In genomic region chr2:127641133-127641532, GRCh38 we compare ENCODE assay signal across 17 cellular contexts. TPM values are rescaled to one million over a fixed set of nuclear protein-coding genes. Genes with fewer than 3 reads are reported as not detected.
DNase-seq lines count a peak whose midpoint lies in the region; ATAC-seq and TF ChIP-seq lines count a peak whose summit lies in the region.
"Had no signal": no experiment of that assay in that cellular context is flagged by ENCODE, and none has a peak within 500 bp of the region (broad histone marks: within the 10 kb centered on the region; RNA-seq: fewer than 3 reads in every experiment).

No MANE protein-coding gene starts in this region.

- peak overlapping the region; percentile 36 for H3K4me3 Mint-ChIP-seq in activated CD8-positive, alpha-beta memory T cell treated with anti-CD3 and anti-CD28 coated beads, Interleukin-2, amount 10 ng/mL, durations not matched to agents 7 days and 5 days
- H3K4me3 Mint-ChIP-seq in activated naive CD4-positive, alpha-beta T cell treated with anti-CD3 and anti-CD28 coated beads, Interleukin-2, amount 10 ng/mL, durations not matched to agents 7 days and 5 days = peak overlapping the region; percentile 75
- H3K4me3 Mint-ChIP-seq: type B pancreatic cell had no signal

- no peak for TF ChIP-seq CTCF in HEK293 (tag by site-specific recombination; IDR thresholded peaks at IDR 0.05)

- no peak overlapping the region for H4K91ac ChIP-seq in neuronal stem cell (ENCODE audit: low read depth, low read length, poor library complexity)

- no peaks in the 10 kb centered on the region for H3K79me1 ChIP-seq in neuronal stem cell (ENCODE audit: low read depth, low read length)

- H3K4me2 ChIP-seq in neuronal stem cell (ENCODE audit: insufficient read depth, low read length, poor library complexity, severe bottlenecking) = no peak overlapping the region

- no peak overlapping the region for H3K14ac ChIP-seq in neuronal stem cell (ENCODE audit: low read length)

- H3K27me3 Mint-ChIP-seq in activated CD8-positive, alpha-beta memory T cell treated with anti-CD3 and anti-CD28 coated beads, Interleukin-2, amount 10 ng/mL, durations not matched to agents 7 days and 5 days = no peaks in the 10 kb centered on the region
- H3K27me3 Mint-ChIP-seq in activated naive CD4-positive, alpha-beta T cell treated with anti-CD3 and anti-CD28 coated beads, Interleukin-2, amount 10 ng/mL, durations not matched to agents 7 days and 5 days = peaks cover 4% of the 10 kb centered on the region
- H3K27me3 Mint-ChIP-seq: type B pancreatic cell had no signal

- DNase-seq in activated CD8-positive, alpha-beta memory T cell treated with anti-CD3 and anti-CD28 coated beads, Interleukin-2, amount 10 ng/mL, durations not matched to agents 7 days and 5 days = no peak
- no peak for DNase-seq in activated CD8-positive, alpha-beta memory T cell treated with anti-CD3 and anti-CD28 coated beads for 24 hours
- DNase-seq in activated naive CD4-positive, alpha-beta T cell treated with anti-CD3 and anti-CD28 coated beads, Interleukin-2, amount 10 ng/mL, durations not matched to agents 7 days and 5 days = no peak
- DNase-seq in neuronal stem cell (ENCODE audit: low spot score) (no peak), retina (no peak), hippocampal formation (lab: John Stamatoyannopoulos, UW) (no peak)
- DNase-seq: Caco-2; cortex of kidney; GF-D8; MV-4-11; NCI-H2081; stimulated activated CD4-positive, alpha-beta T cell treated with anti-CD3 and anti-CD28 coated beads, Interleukin-4, amount 100 ng/mL, for 4 hours had no signal

- no peak overlapping the region for H3K23ac ChIP-seq in neuronal stem cell (ENCODE audit: low read depth, low read length, poor library complexity)

- H2BK15ac ChIP-seq in neuronal stem cell (ENCODE audit: low read length) = peak overlapping the region; percentile 80

- H3K4me3 ChIP-seq in HEK293 (ENCODE audit: low read depth, low read length) = no peak overlapping the region
- no peak overlapping the region for H3K4me3 ChIP-seq in neuronal stem cell (ENCODE audit: low read length in 2 of 2)

- H3K27me3 ChIP-seq in neuronal stem cell (ENCODE audit: control insufficient read depth in 3 of 3, insufficient read depth in 3 of 3, low read depth in 1 of 3, low read length in 3 of 3) = peaks cover 0 to 2% (median 0%) of the 10 kb centered on the region in 3 experiments

- no peak overlapping the region for H2AFZ ChIP-seq in neuronal stem cell (ENCODE audit: low read length)

- no peak for ATAC-seq in activated CD8-positive, alpha-beta memory T cell treated with anti-CD3 and anti-CD28 coated beads, Interleukin-2, amount 10 ng/mL, durations not matched to agents 7 days and 5 days
- ATAC-seq in HG02678 (IDR thresholded peaks at IDR 0.05; ENCODE audit: unreplicated experiment) = no peak

- peak overlapping the region; percentile 73 for H3K18ac ChIP-seq in neuronal stem cell (ENCODE audit: low read length)

- H2BK12ac ChIP-seq in neuronal stem cell (ENCODE audit: low read length) = no peak overlapping the region

- no peak overlapping the region for H3K9ac ChIP-seq in neuronal stem cell (ENCODE audit: low read depth, low read length, poor library complexity)

- H3K27ac ChIP-seq in HEK293 (ENCODE audit: extremely low read depth, low read depth, low read length) (no peak overlapping the region), neuronal stem cell (replicated peaks; ENCODE audit: low read length) (no peak overlapping the region)
- H3K27ac ChIP-seq: epithelial cell of prostate had no signal

- peaks cover 18% of the 10 kb centered on the region for H3K4me1 Mint-ChIP-seq in activated CD8-positive, alpha-beta memory T cell treated with anti-CD3 and anti-CD28 coated beads, Interleukin-2, amount 10 ng/mL, durations not matched to agents 7 days and 5 days
- H3K4me1 Mint-ChIP-seq in activated naive CD4-positive, alpha-beta T cell treated with anti-CD3 and anti-CD28 coated beads, Interleukin-2, amount 10 ng/mL, durations not matched to agents 7 days and 5 days = peaks cover 65% of the 10 kb centered on the region

- POLR2A ChIA-PET in HEK293 (lab: Yijun Ruan, JAX) = no interaction called here

- no peaks in the 10 kb centered on the region for H3K9me3 ChIP-seq in HEK293 (ENCODE audit: control insufficient read depth, insufficient read depth, low read depth, low read length)
- no peaks in the 10 kb centered on the region for H3K9me3 ChIP-seq in neuronal stem cell (replicated peaks in 1 of 2; ENCODE audit: control insufficient read depth in 2 of 2, insufficient read depth in 1 of 2, low read depth in 1 of 2, low read length in 2 of 2)
- H3K9me3 ChIP-seq: Caco-2 had no signal

- H3K4me1 ChIP-seq in HEK293 (ENCODE audit: control insufficient read depth, insufficient read depth, low read length) (peaks cover 2% of the 10 kb centered on the region; the same call in 1 of the 2 replicates), neuronal stem cell (ENCODE audit: control insufficient read depth in 2 of 2, insufficient read depth in 1 of 2, low read depth in 1 of 2, low read length in 2 of 2) (peaks cover 20 to 25% of the 10 kb centered on the region in 2 donors)

- H4K8ac ChIP-seq in neuronal stem cell (ENCODE audit: low read depth, low read length) = no peak overlapping the region

- H3K36me3 ChIP-seq in HEK293 (ENCODE audit: control insufficient read depth in 2 of 2, insufficient read depth in 1 of 2, low read length in 2 of 2) = no peaks in the 10 kb centered on the region
- H3K36me3 ChIP-seq in neuronal stem cell (replicated peaks in 1 of 2; ENCODE audit: control insufficient read depth in 2 of 2, insufficient read depth in 2 of 2, low read length in 2 of 2) = no peaks in the 10 kb centered on the region

- no peak overlapping the region for H2BK5ac ChIP-seq in neuronal stem cell (ENCODE audit: low read length)

- H3K9me3 Mint-ChIP-seq in activated CD8-positive, alpha-beta memory T cell treated with anti-CD3 and anti-CD28 coated beads, Interleukin-2, amount 10 ng/mL, durations not matched to agents 7 days and 5 days (ENCODE audit: low read depth) = no peaks in the 10 kb centered on the region
- H3K9me3 Mint-ChIP-seq in activated naive CD4-positive, alpha-beta T cell treated with anti-CD3 and anti-CD28 coated beads, Interleukin-2, amount 10 ng/mL, durations not matched to agents 7 days and 5 days = no peaks in the 10 kb centered on the region
- H3K9me3 Mint-ChIP-seq: type B pancreatic cell had no signal

- H3K27ac Mint-ChIP-seq in activated CD8-positive, alpha-beta memory T cell treated with anti-CD3 and anti-CD28 coated beads, Interleukin-2, amount 10 ng/mL, durations not matched to agents 7 days and 5 days = no peak overlapping the region
- H3K27ac Mint-ChIP-seq in activated naive CD4-positive, alpha-beta T cell treated with anti-CD3 and anti-CD28 coated beads, Interleukin-2, amount 10 ng/mL, durations not matched to agents 7 days and 5 days = peak overlapping the region; percentile 86
- H3K27ac Mint-ChIP-seq: type B pancreatic cell had no signal

- H2AK5ac ChIP-seq in neuronal stem cell (ENCODE audit: low read depth, low read length) = peak overlapping the region; percentile 89

- peak overlapping the region; percentile 38 for H2BK120ac ChIP-seq in neuronal stem cell (ENCODE audit: low read depth, low read length)

- WGBS in neuronal stem cell (ENCODE audit: extremely low coverage in 2 of 2, insufficient read length in 2 of 2, insufficient replicate concordance in 1 of 2), 2 donors = no CpG with 5 or more reads among the region's 6 CpGs

- H3K36me3 Mint-ChIP-seq in activated CD8-positive, alpha-beta memory T cell treated with anti-CD3 and anti-CD28 coated beads, Interleukin-2, amount 10 ng/mL, durations not matched to agents 7 days and 5 days = no peaks in the 10 kb centered on the region
- peaks cover 9% of the 10 kb centered on the region for H3K36me3 Mint-ChIP-seq in activated naive CD4-positive, alpha-beta T cell treated with anti-CD3 and anti-CD28 coated beads, Interleukin-2, amount 10 ng/mL, durations not matched to agents 7 days and 5 days
- H3K36me3 Mint-ChIP-seq: type B pancreatic cell had no signal

- H3K4ac ChIP-seq in neuronal stem cell (ENCODE audit: low read length) = no peak overlapping the region

- CTCF ChIA-PET in activated CD8-positive, alpha-beta memory T cell treated with anti-CD3 and anti-CD28 coated beads, Interleukin-2, amount 10 ng/mL, durations not matched to agents 7 days and 5 days (lab: Charles Lee) = interaction anchor here (0.9 to 5.3 kb wide), 4 partner anchors 9 to 50 kb away, joined by 3 to 33 read pairs (median 12); no protein-coding TSS in a partner anchor
- CTCF ChIA-PET in HEK293 (lab: Yijun Ruan, JAX) = interaction anchor here (0.7 to 4.5 kb wide), 4 partner anchors 9 to 74 kb away, joined by 3 to 31 read pairs (median 3); no protein-coding TSS in a partner anchor
- CTCF ChIA-PET in activated naive CD4-positive, alpha-beta T cell treated with anti-CD3 and anti-CD28 coated beads, Interleukin-2, amount 10 ng/mL, durations not matched to agents 7 days and 5 days (lab: Charles Lee) = interaction anchor here (1.0 to 6.5 kb wide), 8 partner anchors 9 to 347 kb away, joined by 3 to 49 read pairs (median 4); partner anchors contain the start of genes ERCC3 and LIMS2

TF ChIP-seq in HEK293, 187 proteins besides CTCF, POLR2A, EP300 and RAD21 (continues in another document):
- no peak for TF ChIP-seq ZBTB10 (tag by site-specific recombination; IDR thresholded peaks at IDR 0.05)

RNA-seq across cellular contexts. Expression of gene GPR17, which starts 4.8 kb away (rescaled TPM):
- not detected for total RNA-seq in activated CD8-positive, alpha-beta memory T cell treated with anti-CD3 and anti-CD28 coated beads, Interleukin-2, amount 10 ng/mL, durations not matched to agents 7 days and 5 days
- polyA plus RNA-seq in neuronal stem cell (2013, experiment 1 of 2) = 0.06 TPM
- 0.04 TPM for polyA plus RNA-seq in neuronal stem cell (2013, experiment 2 of 2)
- total RNA-seq: Caco-2, H7 had no signal

RNA-seq across cellular contexts. Expression of gene LIMS2, which starts 34.2 kb away (rescaled TPM):
- 10 to 100 TPM in 1 of 2 experiments, 1 to 10 TPM in 1; 4.5 to 11.4 TPM for total RNA-seq in activated CD8-positive, alpha-beta memory T cell treated with anti-CD3 and anti-CD28 coated beads, Interleukin-2, amount 10 ng/mL, durations not matched to agents 7 days and 5 days
- 2.1 TPM for polyA plus RNA-seq in neuronal stem cell (2013, experiment 1 of 2)
- polyA plus RNA-seq in neuronal stem cell (2013, experiment 2 of 2) = 1.6 TPM
